Comparison of ENCODE assay signal across 3 cellular contexts in the genomic region with DNA sequence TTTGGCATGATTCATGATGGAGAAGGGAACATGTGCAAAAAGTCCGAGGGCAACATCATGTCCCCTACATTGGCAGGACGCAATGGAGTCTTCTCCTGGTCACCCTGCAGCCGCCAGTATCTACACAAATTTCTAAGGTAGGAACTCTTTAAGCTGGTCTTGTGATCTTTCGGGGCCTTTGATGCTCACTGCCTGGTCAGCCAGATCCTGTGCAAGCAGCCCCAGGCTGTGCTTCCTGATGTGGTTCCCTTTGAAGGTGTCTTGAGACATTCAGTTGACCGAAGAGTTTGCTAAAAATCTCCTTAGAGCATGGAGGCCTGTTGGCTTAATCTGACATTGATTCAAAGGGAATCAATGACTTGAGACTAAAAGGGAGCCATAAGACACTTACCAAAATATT.
"Had no signal": no experiment of that assay in that cellular context is flagged by ENCODE, and none has a peak within 500 bp of the region (broad histone marks: within the 10 kb centered on the region; RNA-seq: fewer than 3 reads in every experiment).

No MANE protein-coding gene starts in this region.

- DNase-seq: GDM1, GF-D8 had no signal

- ATAC-seq: GM12878 had no signal

- H3K4me3 ChIP-seq: GM12878 had no signal
